Comparison of ENCODE assay signal across 24 cellular contexts in genomic region chr5:123359866-123360569, GRCh38.
DNase-seq lines count a peak whose midpoint lies in the region; ATAC-seq and TF ChIP-seq lines count a peak whose summit lies in the region.
"Had no signal": no experiment of that assay in that cellular context is flagged by ENCODE, and none has a peak within 500 bp of the region (broad histone marks: within the 10 kb centered on the region; RNA-seq: fewer than 3 reads in every experiment).

No MANE protein-coding gene starts in this region.

- POLR2A ChIA-PET in A673 (lab: Charles Lee; ENCODE audit: low non-redundant PET), result no interaction called here
- POLR2A ChIA-PET in naive thymus-derived CD8-positive, alpha-beta T cell (lab: Charles Lee), result no interaction called here

- peaks cover 2 to 10% (median 6%) of the 10 kb centered on the region in 4 donors for H3K4me1 Mint-ChIP-seq in naive thymus-derived CD8-positive, alpha-beta T cell
- H3K4me1 Mint-ChIP-seq: activated naive CD8-positive, alpha-beta T cell treated with anti-CD3 and anti-CD28 coated beads for 36 hours; endodermal cell; stimulated activated effector memory CD8-positive, alpha-beta T cell treated with anti-CD3 and anti-CD28 coated beads, Interleukin-12 subunit alpha, Interleukin-12 subunit beta, amount 100 ng/mL, for 72 hours had no signal

- peaks cover 35 to 79% (median 71%) of the 10 kb centered on the region in 3 donors for H3K36me3 Mint-ChIP-seq in naive thymus-derived CD8-positive, alpha-beta T cell

- H3K9ac ChIP-seq in adipocyte (ENCODE audit: low read length), result no peak overlapping the region

- H3K27me3 ChIP-seq in A673 (replicated peaks; ENCODE audit: insufficient read depth, low read depth, low read length, poor library complexity) (no peaks in the 10 kb centered on the region), adipocyte (replicated peaks; ENCODE audit: control insufficient read depth, insufficient read depth, low read length) (no peaks in the 10 kb centered on the region)
- H3K27me3 ChIP-seq: body of pancreas, testis had no signal

- no peaks in the 10 kb centered on the region for H3K27me3 Mint-ChIP-seq in naive thymus-derived CD8-positive, alpha-beta T cell
- H3K27me3 Mint-ChIP-seq: activated naive CD8-positive, alpha-beta T cell treated with anti-CD3 and anti-CD28 coated beads for 36 hours had no signal

- ATAC-seq in left lobe of liver, result peak; percentile 89
- ATAC-seq in naive thymus-derived CD8-positive, alpha-beta T cell, result no peak
- no peak for ATAC-seq in GM18907 (IDR thresholded peaks at IDR 0.05; ENCODE audit: unreplicated experiment)
- ATAC-seq: body of pancreas; CD8-positive, alpha-beta T cell; stimulated activated effector memory CD8-positive, alpha-beta T cell treated with anti-CD3 and anti-CD28 coated beads, Interleukin-12 subunit alpha, Interleukin-12 subunit beta, amount 100 ng/mL, for 72 hours had no signal

- CTCF ChIA-PET in A673 (lab: Charles Lee), result no interaction called here

- H3K4me1 ChIP-seq in A673 (ENCODE audit: insufficient read depth, low read length, poor library complexity, severe bottlenecking) (peaks cover 20% of the 10 kb centered on the region), adipocyte (ENCODE audit: control insufficient read depth, insufficient read depth, low read length) (peaks cover 13% of the 10 kb centered on the region)
- H3K4me1 ChIP-seq: body of pancreas had no signal

- BruUV-seq in A673 (replicated peaks; lab: Mats Ljungman, UMichigan), result no TSS peak

- intact Hi-C loops in A673 (cut with micrococcal nuclease; ENCODE audit: unreplicated experiment), result loop anchor here (10.0 kb wide), 1 partner anchor 655 kb away; no protein-coding TSS in a partner anchor

- H3K4me3 Mint-ChIP-seq in naive thymus-derived CD8-positive, alpha-beta T cell, result no peak overlapping the region
- H3K4me3 Mint-ChIP-seq: activated naive CD8-positive, alpha-beta T cell treated with anti-CD3 and anti-CD28 coated beads for 36 hours; activated T-helper 1 cell treated with anti-CD3 and anti-CD28 coated beads, Interleukin-12 subunit alpha, Interleukin-12 subunit beta, Interleukin-2, Interleukin-4 antibody, amounts not matched to agents 30 ng/mL and 10 ng/mL and 1 ng/mL, durations not matched to agents 14 hours and 24 hours and 36 hours; CD8-positive, alpha-beta T cell; endodermal cell; H9; stimulated activated effector memory CD8-positive, alpha-beta T cell treated with anti-CD3 and anti-CD28 coated beads, Interleukin-12 subunit alpha, Interleukin-12 subunit beta, amount 100 ng/mL, for 72 hours had no signal

- H3K27ac Mint-ChIP-seq in naive thymus-derived CD8-positive, alpha-beta T cell, result peak overlapping the region in 1 of 10 donors; percentile 88
- H3K27ac Mint-ChIP-seq: activated naive CD8-positive, alpha-beta T cell treated with anti-CD3 and anti-CD28 coated beads for 36 hours; activated T-helper 1 cell treated with anti-CD3 and anti-CD28 coated beads, Interleukin-12 subunit alpha, Interleukin-12 subunit beta, Interleukin-2, Interleukin-4 antibody, amounts not matched to agents 30 ng/mL and 10 ng/mL and 1 ng/mL, durations not matched to agents 14 hours and 24 hours and 36 hours; CD8-positive, alpha-beta T cell; endodermal cell; H9; stimulated activated effector memory CD8-positive, alpha-beta T cell treated with anti-CD3 and anti-CD28 coated beads, Interleukin-12 subunit alpha, Interleukin-12 subunit beta, amount 100 ng/mL, for 72 hours had no signal

- no peak overlapping the region for H3K27ac ChIP-seq in A673 (ENCODE audit: low read depth, low read length, poor library complexity, severe bottlenecking)
- H3K27ac ChIP-seq: body of pancreas, coronary artery, testis had no signal

- peaks cover 0 to 9% (median 3%) of the 10 kb centered on the region in 9 donors for H3K9me3 Mint-ChIP-seq in naive thymus-derived CD8-positive, alpha-beta T cell

- H3K9me3 ChIP-seq in A673 (ENCODE audit: low read depth, low read length, poor library complexity, severe bottlenecking), result peaks cover 12% of the 10 kb centered on the region
- no peaks in the 10 kb centered on the region for H3K9me3 ChIP-seq in adipocyte (ENCODE audit: control insufficient read depth, low read length)
- H3K9me3 ChIP-seq: body of pancreas, testis had no signal

- TF ChIP-seq CTCF in A673 (conservative IDR thresholded peaks at IDR 0.05; ENCODE audit: low read depth, low read length), result no peak

- DNase-seq in A673 (ENCODE audit: low spot score), result peak; percentile 89
- peak; percentile 6 for DNase-seq in EH (ENCODE audit: low read depth)
- DNase-seq in adipocyte (ENCODE audit: low read depth), result peak; percentile 60
- DNase-seq in left lobe of liver (ENCODE audit: low spot score), result no peak
- DNase-seq in pons (ENCODE audit: low spot score), result no peak
- no peak for DNase-seq in naive thymus-derived CD8-positive, alpha-beta T cell
- no peak for DNase-seq in COR-L47 (lab: John Stamatoyannopoulos, UW)
- DNase-seq: activated CD4-positive, alpha-beta T cell treated with anti-CD3 and anti-CD28 coated beads for 1 hour; activated naive CD8-positive, alpha-beta T cell treated with anti-CD3 and anti-CD28 coated beads for 36 hours; body of pancreas; CD8-positive, alpha-beta T cell; DMS79; endodermal cell; H9; hippocampal formation; NCI-H1105; NCI-H2081 treated with DMSO at 0.1 percent for 48 hours; NCI-H446 treated with DMSO at 0.1 percent for 48 hours; SW 1271; testis had no signal

- H3K36me3 ChIP-seq in A673 (ENCODE audit: insufficient read depth, low read length, poor library complexity, severe bottlenecking), result peaks cover 29% of the 10 kb centered on the region
- peaks cover 12% of the 10 kb centered on the region for H3K36me3 ChIP-seq in adipocyte (ENCODE audit: control insufficient read depth, insufficient read depth, low read length, severe bottlenecking)

- H3K4me3 ChIP-seq in A673 (ENCODE audit: low read depth, low read length, poor library complexity, severe bottlenecking) (no peak overlapping the region), adipocyte (ENCODE audit: low read length) (no peak overlapping the region)
- H3K4me3 ChIP-seq: body of pancreas, coronary artery, testis had no signal

Comparison
In these comparisons a context has a peak if more than half of its experiments do, and no peak if none do; other contexts are left out.
1. DNase-seq: peak in A673 (single experiment), EH (single experiment) and adipocyte (single experiment); none in left lobe of liver (single experiment), pons (single experiment), naive thymus-derived CD8-positive, alpha-beta T cell (0 of 10) and COR-L47 (single experiment).